In the genomic region with DNA sequence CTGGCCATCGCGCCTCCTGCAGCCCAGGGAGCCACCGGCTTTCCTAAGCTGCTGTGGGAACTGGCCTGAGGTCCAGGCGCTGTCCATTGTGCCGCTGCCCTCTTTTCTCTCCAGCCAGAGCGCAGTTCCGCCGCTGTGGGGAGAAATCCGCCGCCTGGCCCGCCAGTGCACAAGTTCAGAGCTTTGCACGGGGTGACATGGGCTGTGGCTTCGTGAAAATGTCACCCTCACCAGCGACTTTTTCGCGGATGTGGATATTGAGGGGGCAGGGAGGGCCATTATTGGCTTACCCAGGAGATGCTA, we compare ENCODE assay signal across 8 cellular contexts.
DNase-seq lines count a peak whose midpoint lies in the region; ATAC-seq and TF ChIP-seq lines count a peak whose summit lies in the region.
"Not testable (repeated sequence)": the region's sequence is repeated elsewhere in the genome, so short reads cannot be mapped to it uniquely, and the experiment has no call there.

No MANE protein-coding gene starts in this region.

- not testable (repeated sequence) for H3K9me3 ChIP-seq in BE2C; body of pancreas; lung (ENCODE audit: control insufficient read depth in 2 of 2, insufficient read depth in 1 of 2, low read length in 1 of 2); suprapubic skin

- POLR2A ChIA-PET in activated CD8-positive, alpha-beta T cell treated with anti-CD3 and anti-CD28 coated beads for 36 hours (lab: Charles Lee), result interaction anchor here (0.9 kb wide), 1 partner anchor 24 kb away, joined by 3 read pairs; no protein-coding TSS in a partner anchor

- H3K36me3 ChIP-seq in BE2C; body of pancreas (replicated peaks in 1 of 2; ENCODE audit: insufficient read depth in 1 of 2, low read depth in 2 of 2); lung (ENCODE audit: control insufficient read depth in 2 of 2, insufficient read depth in 2 of 2, low read length in 2 of 2); suprapubic skin: not testable (repeated sequence)

- intact Hi-C loops in activated CD8-positive, alpha-beta T cell treated with anti-CD3 and anti-CD28 coated beads for 36 hours (cut with micrococcal nuclease); body of pancreas (cut with DNase I); Right ventricle myocardium superior (cut with DNase I): not testable (repeated sequence)

- H3K27ac Mint-ChIP-seq in activated CD8-positive, alpha-beta T cell treated with anti-CD3 and anti-CD28 coated beads for 36 hours, result not testable (repeated sequence)

- not testable (repeated sequence) for TF ChIP-seq EP300 in suprapubic skin (IDR thresholded peaks at IDR 0.05)

- CTCF ChIA-PET in activated CD8-positive, alpha-beta T cell treated with anti-CD3 and anti-CD28 coated beads for 36 hours (lab: Charles Lee), result not testable (repeated sequence)

- peak overlapping the region; percentile 35 for H3K4me3 ChIP-seq in BE2C (ENCODE audit: low read depth, low read length)
- H3K4me3 ChIP-seq in NB4 (ENCODE audit: low read depth, low read length), result peak overlapping the region; percentile 81
- peak overlapping the region; percentile 51 to 73 for H3K4me3 ChIP-seq in body of pancreas
- peak overlapping the region; percentile 78 for H3K4me3 ChIP-seq in lung
- H3K4me3 ChIP-seq in suprapubic skin, result peak overlapping the region; percentile 78

- ATAC-seq in activated CD8-positive, alpha-beta T cell treated with anti-CD3 and anti-CD28 coated beads for 36 hours; lung (ENCODE audit: insufficient read depth, low FRiP score): not testable (repeated sequence)
- ATAC-seq in body of pancreas, result peak; percentile 3
- peak; percentile 38 for ATAC-seq in Right ventricle myocardium superior (ENCODE audit: poor library complexity)

- peaks cover 34% of the 10 kb centered on the region for H3K9me3 Mint-ChIP-seq in activated CD8-positive, alpha-beta T cell treated with anti-CD3 and anti-CD28 coated beads for 36 hours

- not testable (repeated sequence) for H3K4me1 ChIP-seq in BE2C; lung (ENCODE audit: control insufficient read depth in 2 of 2, insufficient read depth in 2 of 2, low read length in 2 of 2)
- peaks cover 13% of the 10 kb centered on the region for H3K4me1 ChIP-seq in body of pancreas
- peaks cover 15% of the 10 kb centered on the region for H3K4me1 ChIP-seq in suprapubic skin

- not testable (repeated sequence) for TF ChIP-seq POLR2A in NB4 (IDR thresholded peaks at IDR 0.05; ENCODE audit: extremely low read depth, insufficient read length); body of pancreas (IDR thresholded peaks at IDR 0.05); suprapubic skin (IDR thresholded peaks at IDR 0.05)

- H3K27ac ChIP-seq in body of pancreas (peak overlapping the region in 3 of 4 donors; percentile 16 to 45 (median 32)), lung (ENCODE audit: low read depth in 1 of 2, low read length in 1 of 2) (peak overlapping the region in 1 of 2 donors; percentile 50)
- not testable (repeated sequence) for H3K27ac ChIP-seq in suprapubic skin

- not testable (repeated sequence) for H3K4me1 Mint-ChIP-seq in activated CD8-positive, alpha-beta T cell treated with anti-CD3 and anti-CD28 coated beads for 36 hours (ENCODE audit: low read depth)

- not testable (repeated sequence) for H3K27me3 Mint-ChIP-seq in activated CD8-positive, alpha-beta T cell treated with anti-CD3 and anti-CD28 coated beads for 36 hours

- TF ChIP-seq CTCF in BE2C (IDR thresholded peaks at IDR 0.05; ENCODE audit: low read depth, low read length); NB4 (IDR thresholded peaks at IDR 0.05; ENCODE audit: low read depth, low read length); activated CD8-positive, alpha-beta T cell treated with anti-CD3 and anti-CD28 coated beads for 36 hours (IDR thresholded peaks at IDR 0.05); body of pancreas (IDR thresholded peaks at IDR 0.05); lung (IDR thresholded peaks at IDR 0.05; ENCODE audit: control extremely low read depth, extremely low read depth); suprapubic skin (IDR thresholded peaks at IDR 0.05): not testable (repeated sequence)

- peak overlapping the region; percentile 82 for H3K4me3 Mint-ChIP-seq in activated CD8-positive, alpha-beta T cell treated with anti-CD3 and anti-CD28 coated beads for 36 hours

- not testable (repeated sequence) for H3K27me3 ChIP-seq in BE2C; body of pancreas; lung (ENCODE audit: control insufficient read depth, insufficient read depth); suprapubic skin

- not testable (repeated sequence) for DNase-seq in BE2C; NB4 (ENCODE audit: low read depth); body of pancreas; Right ventricle myocardium superior; lung (ENCODE audit: low spot score); suprapubic skin (ENCODE audit: low spot score in 2 of 2)
- peak; percentile 5 for DNase-seq in activated CD8-positive, alpha-beta T cell treated with anti-CD3 and anti-CD28 coated beads for 36 hours
- DNase-seq in putamen (ENCODE audit: low spot score), result peak; percentile 10

- 4% methylated on average over 4 to 16 of the region's 16 CpGs for WGBS in body of pancreas, 2 donors
- WGBS in lung, 2 donors, result 6 to 22% methylated on average over 16 of the region's 16 CpGs
- WGBS in suprapubic skin, result 15% methylated on average over 10 of the region's 16 CpGs

- not testable (repeated sequence) for H3K36me3 Mint-ChIP-seq in activated CD8-positive, alpha-beta T cell treated with anti-CD3 and anti-CD28 coated beads for 36 hours (ENCODE audit: low read depth)
